In genomic region chr3:177836671-177837070, GRCh38 we compare ENCODE assay signal across 12 cellular contexts.
DNase-seq lines count a peak whose midpoint lies in the region; ATAC-seq and TF ChIP-seq lines count a peak whose summit lies in the region.
"Had no signal": no experiment of that assay in that cellular context is flagged by ENCODE, and none has a peak within 500 bp of the region (broad histone marks: within the 10 kb centered on the region; RNA-seq: fewer than 3 reads in every experiment).

No MANE protein-coding gene starts in this region.

- H3K4me2 ChIP-seq in PC-3 (ENCODE audit: low read length) (no peak overlapping the region), skeletal muscle satellite cell (ENCODE audit: low read length) (peak overlapping the region; percentile 10)

- no TSS peak for BruUV-seq in PC-3 (replicated peaks; lab: Mats Ljungman, UMichigan)

- no peaks in the 10 kb centered on the region for H3K27me3 ChIP-seq in PC-3 (ENCODE audit: low read length)
- H3K27me3 ChIP-seq in skeletal muscle satellite cell (ENCODE audit: control insufficient read depth, insufficient read depth, low read length) = no peaks in the 10 kb centered on the region

- TF ChIP-seq CTCF in PC-3 (conservative IDR thresholded peaks at IDR 0.05; ENCODE audit: low read depth, low read length) (no peak), fibroblast of pulmonary artery (IDR thresholded peaks at IDR 0.05; ENCODE audit: low read length, missing control alignments) (no peak)

- no peaks in the 10 kb centered on the region for H4K20me1 ChIP-seq in PC-3 (ENCODE audit: low read length)

- H3K4me1 ChIP-seq in PC-3 (ENCODE audit: insufficient read depth, low read length) (peaks cover 26% of the 10 kb centered on the region), skeletal muscle satellite cell (ENCODE audit: control insufficient read depth, insufficient read depth, low read length) (peaks cover 40% of the 10 kb centered on the region)

- no peaks in the 10 kb centered on the region for H3K9me2 ChIP-seq in PC-3 (replicated peaks; ENCODE audit: low read length)

- ATAC-seq in PC-3 (no peak), HG02642 (IDR thresholded peaks at IDR 0.05; ENCODE audit: poor library complexity, unreplicated experiment) (no peak), HG03432 (IDR thresholded peaks at IDR 0.05; ENCODE audit: unreplicated experiment) (no peak)
- ATAC-seq: Panc1 had no signal

- no peaks in the 10 kb centered on the region for H3F3A ChIP-seq in PC-3 (ENCODE audit: low read length, unreplicated experiment)

- H3K36me3 ChIP-seq in PC-3 (ENCODE audit: low read depth, low read length) (no peaks in the 10 kb centered on the region), skeletal muscle satellite cell (ENCODE audit: insufficient read depth, low read length) (no peaks in the 10 kb centered on the region)

- H3K4me3 ChIP-seq in PC-3 (ENCODE audit: low read length) (no peak overlapping the region), fibroblast of pulmonary artery (replicated peaks; ENCODE audit: low read depth, low read length) (no peak overlapping the region), skeletal muscle satellite cell (ENCODE audit: low read length) (no peak overlapping the region)

- no peak overlapping the region for H2AFZ ChIP-seq in PC-3 (ENCODE audit: low read length)

- DNase-seq in NCI-H1105 (lab: John Stamatoyannopoulos, UW) (peak; percentile 23), PC-3 (peak; percentile 31), fibroblast of pulmonary artery (ENCODE audit: low read depth) (peak; percentile 35), NCI-H2081 (lab: John Stamatoyannopoulos, UW) (no peak)
- no peak for DNase-seq in central memory CD4-positive, alpha-beta T cell
- DNase-seq: activated gamma-delta T cell; Calu3; effector CD8-positive, alpha-beta T cell had no signal

- CTCF ChIA-PET in PC-3 (lab: Charles Lee) = no interaction called here

- POLR2A ChIA-PET in PC-3 (lab: Charles Lee; ENCODE audit: unreplicated experiment) = no interaction called here

- H3K9me3 ChIP-seq in PC-3 (ENCODE audit: low read length) (no peaks in the 10 kb centered on the region), skeletal muscle satellite cell (replicated peaks; ENCODE audit: low read length) (no peaks in the 10 kb centered on the region)

- intact Hi-C loops in PC-3 (cut with micrococcal nuclease) = loop anchor here (5.0 to 10.0 kb wide), 2 partner anchors 96 to 228 kb away; no protein-coding TSS in a partner anchor

- no peak overlapping the region for H3K27ac ChIP-seq in PC-3 (ENCODE audit: low read length)

- no peaks in the 10 kb centered on the region for H3K79me2 ChIP-seq in PC-3 (ENCODE audit: low read length)

- H3K9ac ChIP-seq in PC-3 (ENCODE audit: low read length) (no peak overlapping the region), skeletal muscle satellite cell (ENCODE audit: low read depth, low read length) (peak overlapping the region; percentile 65)

Comparison
In these comparisons a context has a peak if more than half of its experiments do, and no peak if none do; other contexts are left out.
1. DNase-seq: peak in NCI-H1105 (single experiment), PC-3 (single experiment) and fibroblast of pulmonary artery (single experiment); none in NCI-H2081 (0 of 2) and central memory CD4-positive, alpha-beta T cell (single experiment).